Comparison of ENCODE assay signal across 16 cellular contexts in genomic region chr3:52203701-52204100, GRCh38. TPM values are rescaled to one million over a fixed set of nuclear protein-coding genes. Genes with fewer than 3 reads are reported as not detected.
DNase-seq lines count a peak whose midpoint lies in the region; ATAC-seq and TF ChIP-seq lines count a peak whose summit lies in the region.
"Had no signal": no experiment of that assay in that cellular context is flagged by ENCODE, and none has a peak within 500 bp of the region (broad histone marks: within the 10 kb centered on the region; RNA-seq: fewer than 3 reads in every experiment).

No MANE protein-coding gene starts in this region.

- peaks cover 52% of the 10 kb centered on the region for H3K36me3 Mint-ChIP-seq in natural killer cell treated with Interleukin-12 subunit alpha and Interleukin-12 subunit beta and Interleukin-15 and Interleukin-18, amount 100 ng/mL, for 72 hours
- H3K36me3 Mint-ChIP-seq in natural killer cell: peaks cover 28% of the 10 kb centered on the region
- H3K36me3 Mint-ChIP-seq in activated T-helper 17 cell treated with anti-CD3 and anti-CD28 coated beads, Interleukin-2, amount 50 U/mL, for 72 hours (ENCODE audit: low read depth): peaks cover 100% of the 10 kb centered on the region

- no peaks in the 10 kb centered on the region for H3K27me3 Mint-ChIP-seq in natural killer cell treated with Interleukin-12 subunit alpha and Interleukin-12 subunit beta and Interleukin-15 and Interleukin-18, amount 100 ng/mL, for 72 hours
- no peaks in the 10 kb centered on the region for H3K27me3 Mint-ChIP-seq in natural killer cell (ENCODE audit: low read depth in 2 of 2)
- H3K27me3 Mint-ChIP-seq in activated T-helper 17 cell treated with anti-CD3 and anti-CD28 coated beads, Interleukin-2, amount 50 U/mL, for 72 hours: no peaks in the 10 kb centered on the region
- H3K27me3 Mint-ChIP-seq: CD4-positive, CD25-positive, alpha-beta regulatory T cell had no signal

- no peak for TF ChIP-seq CTCF in natural killer cell (IDR thresholded peaks at IDR 0.05)

- DNase-seq in natural killer cell treated with Interleukin-12 subunit alpha and Interleukin-12 subunit beta and Interleukin-15 and Interleukin-18, amount 100 ng/mL, for 72 hours (ENCODE audit: low spot score): no peak
- no peak for DNase-seq in natural killer cell
- peak; percentile 54 for DNase-seq in fibroblast of gingiva (ENCODE audit: low read depth)
- DNase-seq in amniotic stem cell (lab: John Stamatoyannopoulos, UW): no peak
- DNase-seq in NCI-H2171 (lab: John Stamatoyannopoulos, UW): no peak
- DNase-seq: AML-193; CD4-positive, CD25-positive, alpha-beta regulatory T cell; H9; MV-4-11; NCI-H1436; NCI-H446 treated with DMSO at 0.1 percent for 48 hours; OCI-M1; RPMI8226; SJCRH30 had no signal

- ATAC-seq in natural killer cell treated with Interleukin-12 subunit alpha and Interleukin-12 subunit beta and Interleukin-15 and Interleukin-18, amount 100 ng/mL, for 72 hours: no peak
- ATAC-seq in natural killer cell: no peak
- ATAC-seq in activated T-helper 17 cell treated with anti-CD3 and anti-CD28 coated beads, Interleukin-2, amount 50 U/mL, for 72 hours (replicated peaks): no peak
- no peak for ATAC-seq in HG03196 (IDR thresholded peaks at IDR 0.05; ENCODE audit: unreplicated experiment)

- intact Hi-C loops in natural killer cell (cut with micrococcal nuclease): no loop called here

- no peaks in the 10 kb centered on the region for H3K9me3 Mint-ChIP-seq in natural killer cell treated with Interleukin-12 subunit alpha and Interleukin-12 subunit beta and Interleukin-15 and Interleukin-18, amount 100 ng/mL, for 72 hours
- no peaks in the 10 kb centered on the region for H3K9me3 Mint-ChIP-seq in natural killer cell
- no peaks in the 10 kb centered on the region for H3K9me3 Mint-ChIP-seq in activated T-helper 17 cell treated with anti-CD3 and anti-CD28 coated beads, Interleukin-2, amount 50 U/mL, for 72 hours
- H3K9me3 Mint-ChIP-seq: CD4-positive, CD25-positive, alpha-beta regulatory T cell; H9 had no signal

- H3K27ac Mint-ChIP-seq in natural killer cell treated with Interleukin-12 subunit alpha and Interleukin-12 subunit beta and Interleukin-15 and Interleukin-18, amount 100 ng/mL, for 72 hours: peak overlapping the region; percentile 63 to 87
- no peak overlapping the region for H3K27ac Mint-ChIP-seq in natural killer cell
- peak overlapping the region; percentile 28 for H3K27ac Mint-ChIP-seq in activated T-helper 17 cell treated with anti-CD3 and anti-CD28 coated beads, Interleukin-2, amount 50 U/mL, for 72 hours
- H3K27ac Mint-ChIP-seq: H9 had no signal

- H3K4me1 Mint-ChIP-seq in natural killer cell treated with Interleukin-12 subunit alpha and Interleukin-12 subunit beta and Interleukin-15 and Interleukin-18, amount 100 ng/mL, for 72 hours (ENCODE audit: low read depth in 2 of 2): peaks cover 50% of the 10 kb centered on the region in 2 donors
- peaks cover 10 to 24% of the 10 kb centered on the region in 2 donors for H3K4me1 Mint-ChIP-seq in natural killer cell
- peaks cover 38% of the 10 kb centered on the region for H3K4me1 Mint-ChIP-seq in activated T-helper 17 cell treated with anti-CD3 and anti-CD28 coated beads, Interleukin-2, amount 50 U/mL, for 72 hours

- H3K4me3 Mint-ChIP-seq in natural killer cell treated with Interleukin-12 subunit alpha and Interleukin-12 subunit beta and Interleukin-15 and Interleukin-18, amount 100 ng/mL, for 72 hours: peak overlapping the region; percentile 54
- H3K4me3 Mint-ChIP-seq in natural killer cell: no peak overlapping the region
- H3K4me3 Mint-ChIP-seq in activated T-helper 17 cell treated with anti-CD3 and anti-CD28 coated beads, Interleukin-2, amount 50 U/mL, for 72 hours: no peak overlapping the region
- H3K4me3 Mint-ChIP-seq: CD4-positive, CD25-positive, alpha-beta regulatory T cell; H9 had no signal

RNA-seq across cellular contexts. Expression of gene ALAS1, which starts 5.7 kb away (rescaled TPM):
- total RNA-seq in natural killer cell treated with Interleukin-12 subunit alpha and Interleukin-12 subunit beta and Interleukin-15 and Interleukin-18, amount 100 ng/mL, for 72 hours: 100 to 1,000 TPM in 1 of 2 donors, 10 to 100 TPM in 1; 93.6 to 121 TPM
- 10 to 100 TPM; 17.0 to 34.5 (median 33.4) TPM for total RNA-seq in natural killer cell
- total RNA-seq in activated T-helper 17 cell treated with anti-CD3 and anti-CD28 coated beads, Interleukin-2, amount 50 U/mL, for 72 hours: 10 to 100 TPM; 66.1 to 72.7 TPM

RNA-seq across cellular contexts. Expression of gene TLR9, which starts 21.7 kb away (rescaled TPM):
- total RNA-seq in natural killer cell treated with Interleukin-12 subunit alpha and Interleukin-12 subunit beta and Interleukin-15 and Interleukin-18, amount 100 ng/mL, for 72 hours: under 1 TPM; 0.10 to 0.39 TPM
- under 1 TPM in 2 of 3 donors, not detected in 1; 0.20 to 0.21 TPM for total RNA-seq in natural killer cell
- total RNA-seq in activated T-helper 17 cell treated with anti-CD3 and anti-CD28 coated beads, Interleukin-2, amount 50 U/mL, for 72 hours: under 1 TPM; 0.30 to 0.93 TPM
- total RNA-seq: H9, SJCRH30 had no signal

RNA-seq across cellular contexts. Expression of gene TWF2, which starts 35.3 kb away (rescaled TPM):
- 100 to 1,000 TPM in 1 of 2 donors, 10 to 100 TPM in 1; 90.3 to 117 TPM for total RNA-seq in natural killer cell treated with Interleukin-12 subunit alpha and Interleukin-12 subunit beta and Interleukin-15 and Interleukin-18, amount 100 ng/mL, for 72 hours
- 10 to 100 TPM; 49.2 to 76.6 (median 52.0) TPM for total RNA-seq in natural killer cell
- 100 to 1,000 TPM in 1 of 2 donors, 10 to 100 TPM in 1; 89.9 to 159 TPM for total RNA-seq in activated T-helper 17 cell treated with anti-CD3 and anti-CD28 coated beads, Interleukin-2, amount 50 U/mL, for 72 hours

RNA-seq across cellular contexts. Expression of gene PPM1M, which starts 41.9 kb away (rescaled TPM):
- total RNA-seq in natural killer cell treated with Interleukin-12 subunit alpha and Interleukin-12 subunit beta and Interleukin-15 and Interleukin-18, amount 100 ng/mL, for 72 hours: 10 to 100 TPM; 45.7 to 47.7 TPM
- total RNA-seq in natural killer cell: 10 to 100 TPM; 66.0 to 83.7 (median 77.8) TPM
- total RNA-seq in activated T-helper 17 cell treated with anti-CD3 and anti-CD28 coated beads, Interleukin-2, amount 50 U/mL, for 72 hours: 100 to 1,000 TPM in 1 of 2 donors, 10 to 100 TPM in 1; 84.6 to 112 TPM

RNA-seq across cellular contexts. Expression of gene POC1A, which starts 49.5 kb away (rescaled TPM):
- 10 to 100 TPM; 14.9 to 35.3 TPM for total RNA-seq in natural killer cell treated with Interleukin-12 subunit alpha and Interleukin-12 subunit beta and Interleukin-15 and Interleukin-18, amount 100 ng/mL, for 72 hours
- 1 to 10 TPM; 1.3 to 2.6 (median 2.4) TPM for total RNA-seq in natural killer cell
- 10 to 100 TPM; 19.5 to 28.1 TPM for total RNA-seq in activated T-helper 17 cell treated with anti-CD3 and anti-CD28 coated beads, Interleukin-2, amount 50 U/mL, for 72 hours

Comparison
In these comparisons a context has a peak if more than half of its experiments do, and no peak if none do; other contexts are left out.
1. H3K27ac Mint-ChIP-seq: peak in natural killer cell treated with Interleukin-12 subunit alpha and Interleukin-12 subunit beta and Interleukin-15 and Interleukin-18, amount 100 ng/mL, for 72 hours (2 of 2) and activated T-helper 17 cell treated with anti-CD3 and anti-CD28 coated beads, Interleukin-2, amount 50 U/mL, for 72 hours (single experiment); none in natural killer cell (0 of 2).